In the genomic region with DNA sequence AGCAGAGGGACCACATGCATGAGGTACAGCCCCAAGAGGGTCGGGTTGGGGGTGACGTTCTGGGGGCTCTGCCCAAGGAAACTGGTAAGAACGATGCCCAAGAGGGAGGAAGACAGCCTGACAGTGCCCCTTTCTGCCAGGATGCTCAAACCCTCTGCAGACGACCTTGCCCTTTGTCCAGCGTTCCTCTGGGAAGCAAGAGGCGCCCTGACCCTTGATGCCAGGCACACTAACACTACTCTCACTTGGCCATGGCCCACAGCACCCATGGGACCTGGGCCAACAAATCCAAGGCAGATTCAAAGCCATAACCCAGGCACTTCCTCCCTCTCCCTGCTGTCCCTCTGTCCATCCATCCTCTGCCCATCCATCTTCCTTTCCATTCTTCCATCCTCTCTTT, we compare ENCODE assay signal across 29 cellular contexts. TPM values are rescaled to one million over a fixed set of nuclear protein-coding genes. Genes with fewer than 3 reads are reported as not detected.
"Had no signal": no experiment of that assay in that cellular context is flagged by ENCODE, and none has a peak within 500 bp of the region (broad histone marks: within the 10 kb centered on the region; RNA-seq: fewer than 3 reads in every experiment).

No MANE protein-coding gene starts in this region.

- H3K9me3 ChIP-seq: breast epithelium, stomach, suprapubic skin, tibial nerve had no signal

- H3K27me3 Mint-ChIP-seq: activated naive CD4-positive, alpha-beta T cell treated with anti-CD3 and anti-CD28 coated beads, Interleukin-2, amount 50 U/mL, for 24 hours; central memory CD8-positive, alpha-beta T cell; naive thymus-derived CD4-positive, alpha-beta T cell; stimulated activated memory B cell treated with anti-CD40 and anti-IgM and Interleukin-4, amounts not matched to agents 10 μg/mL and 1 μg/mL and 100 μg/mL, for 72 hours had no signal

- FAIRE-seq: colon, kidney, small intestine had no signal

- DNase-seq: activated CD8-positive, alpha-beta memory T cell treated with anti-CD3 and anti-CD28 coated beads for 24 hours; activated CD8-positive, alpha-beta memory T cell treated with anti-CD3 and anti-CD28 coated beads, Interleukin-2, amount 50 U/mL, for 48 hours; activated gamma-delta T cell treated with Interleukin-2 at 50 U/mL for 16 hours; activated T-cell treated with anti-CD3 and anti-CD28 coated beads, Interleukin-2, amount 50 U/mL, for 72 hours; amniotic stem cell; effector memory CD4-positive, alpha-beta T cell; foreskin keratinocyte; kidney; naive thymus-derived CD4-positive, alpha-beta T cell; small intestine; stimulated activated CD4-positive, alpha-beta T cell treated with anti-CD3 and anti-CD28 coated beads, Interleukin-2, amount 100 ng/mL, for 24 hours; stomach; T1000 had no signal

- H3K27ac Mint-ChIP-seq: activated naive CD4-positive, alpha-beta T cell treated with anti-CD3 and anti-CD28 coated beads, Interleukin-2, amount 50 U/mL, for 24 hours; stimulated activated memory B cell treated with anti-CD40 and anti-IgM and Interleukin-4, amounts not matched to agents 10 μg/mL and 1 μg/mL and 100 μg/mL, for 72 hours; WTC11 had no signal

- H3K27ac ChIP-seq: breast epithelium, foreskin keratinocyte, stomach, suprapubic skin, tibial nerve had no signal

- H3K4me3 ChIP-seq: breast epithelium, lung, stomach, suprapubic skin, tibial nerve had no signal

- ATAC-seq: activated T-cell treated with anti-CD3 and anti-CD28 coated beads, Interleukin-2, amount 50 U/mL, for 72 hours; foreskin keratinocyte; naive thymus-derived CD4-positive, alpha-beta T cell; sciatic nerve; stimulated activated memory B cell treated with anti-CD40 and anti-IgM and Interleukin-4, amounts not matched to agents 10 μg/mL and 1 μg/mL and 100 μg/mL, for 72 hours; WTC11 had no signal

- H3K4me1 Mint-ChIP-seq: neural crest cell, WTC11 had no signal

- H3K36me3 Mint-ChIP-seq: activated naive CD4-positive, alpha-beta T cell treated with anti-CD3 and anti-CD28 coated beads, Interleukin-2, amount 50 U/mL, for 24 hours; stimulated activated memory B cell treated with anti-CD40 and anti-IgM and Interleukin-4, amounts not matched to agents 10 μg/mL and 1 μg/mL and 100 μg/mL, for 72 hours had no signal

- H3K4me3 Mint-ChIP-seq: activated naive CD4-positive, alpha-beta T cell treated with anti-CD3 and anti-CD28 coated beads, Interleukin-2, amount 50 U/mL, for 24 hours; central memory CD8-positive, alpha-beta T cell; naive thymus-derived CD4-positive, alpha-beta T cell; neural crest cell; stimulated activated memory B cell treated with anti-CD40 and anti-IgM and Interleukin-4, amounts not matched to agents 10 μg/mL and 1 μg/mL and 100 μg/mL, for 72 hours; WTC11 had no signal

- H3K4me1 ChIP-seq: breast epithelium, foreskin keratinocyte had no signal

- H3K9me3 Mint-ChIP-seq: activated naive CD4-positive, alpha-beta T cell treated with anti-CD3 and anti-CD28 coated beads, Interleukin-2, amount 50 U/mL, for 24 hours; activated T-cell treated with anti-CD3 and anti-CD28 coated beads, Interleukin-2, amount 50 U/mL, for 72 hours; central memory CD8-positive, alpha-beta T cell; naive thymus-derived CD4-positive, alpha-beta T cell; neural crest cell; stimulated activated memory B cell treated with anti-CD40 and anti-IgM and Interleukin-4, amounts not matched to agents 10 μg/mL and 1 μg/mL and 100 μg/mL, for 72 hours; WTC11 had no signal

- H3K27me3 ChIP-seq: breast epithelium, foreskin keratinocyte, stomach, suprapubic skin, tibial nerve had no signal

RNA-seq across cellular contexts. Expression of a gene that starts 36.8 kb away (rescaled TPM):
- total RNA-seq: stomach had no signal

RNA-seq across cellular contexts. Expression of a gene that starts 49.8 kb away (rescaled TPM):
- total RNA-seq: breast epithelium, dermis microvascular lymphatic vessel endothelial cell, foreskin keratinocyte, glomerular endothelial cell, osteoblast, renal cortical epithelial cell, stomach, suprapubic skin, tibial nerve, urinary bladder, WTC11 had no signal
- polyA plus RNA-seq: foreskin keratinocyte; naive thymus-derived CD4-positive, alpha-beta T cell; urinary bladder had no signal
